ENCODE assay signal across 1 cellular context in genomic region chr1:193104906-193105820, GRCh38.
TF ChIP-seq lines count a peak whose summit lies in the region.

GLRX2 (minus strand) TSS chr1:193105414; CDS start chr1:193105382, 32 bp downstream.

TF ChIP-seq in HEK293, 187 proteins besides CTCF, POLR2A, EP300 and RAD21 (continued from another document and continues in another):
- TF ChIP-seq HIC1 (tag by site-specific recombination; IDR thresholded peaks at IDR 0.05) (peak; percentile 87), AEBP2 (tag by site-specific recombination; IDR thresholded peaks at IDR 0.05; ENCODE audit: borderline replicate concordance) (no peak), ZNF2 (tag by site-specific recombination; IDR thresholded peaks at IDR 0.05) (no peak), ZNF114 (tag by site-specific recombination; IDR thresholded peaks at IDR 0.05) (no peak), GLIS1 (tag by site-specific recombination; IDR thresholded peaks at IDR 0.05) (peak; percentile 39; the same call in 1 of the 2 replicates), ZNF621 (tag by site-specific recombination; IDR thresholded peaks at IDR 0.05) (no peak), ELK4 (IDR thresholded peaks at IDR 0.05; ENCODE audit: borderline replicate concordance, low read depth, low read length) (no peak), ZNF404 (tag by site-specific recombination; IDR thresholded peaks at IDR 0.05) (no peak), ZNF350 (tag by site-specific recombination; IDR thresholded peaks at IDR 0.05) (no peak), ZNF362 (tag by site-specific recombination; IDR thresholded peaks at IDR 0.05) (no peak), ZNF530 (tag by site-specific recombination; IDR thresholded peaks at IDR 0.05; ENCODE audit: low read depth) (no peak), ZNF138 (tag by site-specific recombination; IDR thresholded peaks at IDR 0.05; ENCODE audit: borderline replicate concordance) (no peak), EGR2 (tag by site-specific recombination; IDR thresholded peaks at IDR 0.05; ENCODE audit: low read depth) (peak; percentile 86), ZBTB11 (tag by site-specific recombination; conservative IDR thresholded peaks at IDR 0.05; ENCODE audit: low read depth) (no peak; the same call in 1 of the 2 replicates), ZNF223 (tag by site-specific recombination; IDR thresholded peaks at IDR 0.05) (no peak), ZNF184 (tag by site-specific recombination; IDR thresholded peaks at IDR 0.05) (no peak), ZNF341 (tag by site-specific recombination; IDR thresholded peaks at IDR 0.05; ENCODE audit: low read depth) (no peak), ZNF626 (tag by site-specific recombination; IDR thresholded peaks at IDR 0.05) (no peak), SP2 (tag by site-specific recombination; IDR thresholded peaks at IDR 0.05) (peak; percentile 56), ZNF366 (tag by site-specific recombination; conservative IDR thresholded peaks at IDR 0.05) (peak; percentile 20; the same call in 1 of the 2 replicates), ZNF391 (tag by site-specific recombination; IDR thresholded peaks at IDR 0.05; ENCODE audit: borderline replicate concordance, low read depth) (no peak), ZNF23 (tag by site-specific recombination; IDR thresholded peaks at IDR 0.05; ENCODE audit: borderline replicate concordance) (no peak), YY2 (tag by site-specific recombination; IDR thresholded peaks at IDR 0.05) (no peak), ZNF280D (tag by site-specific recombination; IDR thresholded peaks at IDR 0.05) (no peak), ZNF311 (tag by site-specific recombination; IDR thresholded peaks at IDR 0.05; ENCODE audit: borderline replicate concordance) (no peak), ZNF624 (tag by site-specific recombination; IDR thresholded peaks at IDR 0.05) (no peak), ZBTB48 (tag by site-specific recombination; IDR thresholded peaks at IDR 0.05) (peak; percentile 50; the same call in 1 of the 2 replicates), ZSCAN4 (tag by site-specific recombination; IDR thresholded peaks at IDR 0.05) (no peak), SP7 (tag by site-specific recombination; IDR thresholded peaks at IDR 0.05) (no peak; the same call in 1 of the 2 replicates), ZNF837 (tag by site-specific recombination; IDR thresholded peaks at IDR 0.05) (no peak), ZBTB17 (tag by site-specific recombination; IDR thresholded peaks at IDR 0.05) (peak; percentile 53), SCRT1 (tag by site-specific recombination; IDR thresholded peaks at IDR 0.05; ENCODE audit: borderline replicate concordance) (no peak), ZNF24 (tag by site-specific recombination; IDR thresholded peaks at IDR 0.05) (no peak), WT1 (tag by site-specific recombination; IDR thresholded peaks at IDR 0.05) (no peak), ATF2 (tag by site-specific recombination; IDR thresholded peaks at IDR 0.05; ENCODE audit: low read depth) (no peak), TSHZ1 (tag by site-specific recombination; IDR thresholded peaks at IDR 0.05; ENCODE audit: borderline replicate concordance) (no peak), ZBTB44 (tag by site-specific recombination; IDR thresholded peaks at IDR 0.05) (no peak), ZNF791 (tag by site-specific recombination; IDR thresholded peaks at IDR 0.05) (no peak), MZF1 (tag by site-specific recombination; IDR thresholded peaks at IDR 0.05; ENCODE audit: borderline replicate concordance) (peak; percentile 37; the same call in 1 of the 2 replicates), ZNF473 (tag by site-specific recombination; IDR thresholded peaks at IDR 0.05) (no peak)
